In the genomic region with DNA sequence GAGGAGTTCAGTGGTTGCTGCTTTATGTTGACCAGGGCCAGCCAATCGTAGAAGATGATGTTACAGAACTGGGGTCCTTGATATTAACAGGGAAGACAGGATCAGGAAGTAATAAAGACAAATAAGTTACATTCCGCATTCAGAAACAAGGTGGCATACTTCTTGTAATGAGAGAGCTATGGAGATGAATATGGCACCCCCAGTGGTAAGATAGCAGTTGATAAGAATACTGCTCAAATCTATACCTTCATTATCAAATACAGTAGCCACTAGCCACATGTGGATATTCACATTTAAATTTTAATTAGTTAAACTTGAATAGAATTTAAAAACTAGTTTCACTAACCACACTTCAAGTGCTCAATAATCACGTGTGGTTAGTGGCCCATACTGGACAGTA, we compare ENCODE assay signal across 25 cellular contexts.
DNase-seq lines count a peak whose midpoint lies in the region; TF ChIP-seq lines count a peak whose summit lies in the region.
"Had no signal": no experiment of that assay in that cellular context is flagged by ENCODE, and none has a peak within 500 bp of the region (broad histone marks: within the 10 kb centered on the region; RNA-seq: fewer than 3 reads in every experiment).

No MANE protein-coding gene starts in this region.

- H3K9me2 ChIP-seq in OCI-LY7 (ENCODE audit: insufficient read depth, low read length) = no peaks in the 10 kb centered on the region

- no peak overlapping the region for H3K4me2 ChIP-seq in OCI-LY7 (ENCODE audit: low read length)
- H3K4me2 ChIP-seq: GM23338 had no signal

- H3K27ac ChIP-seq in OCI-LY7 (ENCODE audit: low read depth, low read length, poor library complexity, severe bottlenecking) = no peak overlapping the region
- H3K27ac ChIP-seq: ascending aorta, gastrocnemius medialis, prostate gland, SJSA1, testis, vagina had no signal

- intact Hi-C loops in OCI-LY7 (cut with micrococcal nuclease; ENCODE audit: unreplicated experiment) = no loop called here

- no peaks in the 10 kb centered on the region for H3K79me2 ChIP-seq in OCI-LY7 (ENCODE audit: insufficient read depth, low read depth, low read length)

- no peaks in the 10 kb centered on the region for H4K20me1 ChIP-seq in OCI-LY7 (ENCODE audit: insufficient read depth, low read length)

- BruUV-seq in OCI-LY7 (replicated peaks; lab: Mats Ljungman, UMichigan) = no TSS peak

- TF ChIP-seq CTCF in BE2C (IDR thresholded peaks at IDR 0.05; ENCODE audit: low read depth, low read length) (0 out of 2 replicates have a peak, but pooled peaks have one; percentile 9), OCI-LY7 (conservative IDR thresholded peaks at IDR 0.05; ENCODE audit: low read length) (peak; percentile 57), epithelial cell of proximal tubule (conservative IDR thresholded peaks at IDR 0.05; ENCODE audit: low read depth, low read length) (peak; percentile 27)

- H3K27me3 ChIP-seq in BE2C = no peaks in the 10 kb centered on the region
- H3K27me3 ChIP-seq: ascending aorta, gastrocnemius medialis, MG63, SJSA1, testis, vagina had no signal

- CTCF ChIA-PET in OCI-LY7 (lab: Charles Lee; ENCODE audit: unreplicated experiment) = no interaction called here

- H2AFZ ChIP-seq in OCI-LY7 (ENCODE audit: low read length) = no peak overlapping the region

- no peaks in the 10 kb centered on the region for H3K4me1 ChIP-seq in BE2C
- no peaks in the 10 kb centered on the region for H3K4me1 ChIP-seq in OCI-LY7 (ENCODE audit: insufficient read depth, low read length, poor library complexity, severe bottlenecking)
- H3K4me1 ChIP-seq: ascending aorta, gastrocnemius medialis, prostate gland, SJSA1, testis, vagina had no signal

- no peaks in the 10 kb centered on the region for H3K36me3 ChIP-seq in BE2C
- no peaks in the 10 kb centered on the region for H3K36me3 ChIP-seq in OCI-LY7 (ENCODE audit: insufficient read depth, low read length)
- H3K36me3 ChIP-seq: ascending aorta, gastrocnemius medialis, MG63, prostate gland, SJSA1, vagina had no signal

- POLR2A ChIA-PET in OCI-LY7 (lab: Charles Lee) = no interaction called here

- H3K4me3 ChIP-seq in BE2C (ENCODE audit: low read depth, low read length) (no peak overlapping the region), OCI-LY7 (ENCODE audit: low read depth, low read length, poor library complexity, severe bottlenecking) (no peak overlapping the region), epithelial cell of proximal tubule (ENCODE audit: low read depth, low read length) (no peak overlapping the region)
- H3K4me3 ChIP-seq: ascending aorta, gastrocnemius medialis, GM23338, MG63, prostate gland, SJSA1, testis, vagina had no signal

- no peak for DNase-seq in BE2C
- DNase-seq in HCEC 1CT = peak; percentile 7
- no peak for DNase-seq in OCI-LY7 (ENCODE audit: low spot score)
- no peak for DNase-seq in epithelial cell of proximal tubule (ENCODE audit: low read depth)
- DNase-seq in SK-N-DZ (ENCODE audit: low spot score) = no peak
- DNase-seq in stimulated activated CD4-positive, alpha-beta T cell treated with anti-CD3 and anti-CD28 coated beads, Interleukin-4, amount 100 ng/mL, for 24 hours = no peak
- DNase-seq in NCI-H2081 treated with DMSO at 0.1 percent for 48 hours (lab: John Stamatoyannopoulos, UW) = no peak
- no peak for DNase-seq in AG08396 (ENCODE audit: low spot score)
- DNase-seq: activated CD4-positive, alpha-beta T cell treated with anti-CD3 and anti-CD28 coated beads for 48 hours; activated CD8-positive, alpha-beta memory T cell treated with anti-CD3 and anti-CD28 coated beads, Interleukin-2, amount 10 ng/mL, durations not matched to agents 7 days and 5 days; CD8-positive, alpha-beta memory T cell; gastrocnemius medialis; hypothalamus; left ventricle myocardium superior; MG63; NCI-H187; NCI-H774; nephron progenitor cell; T-helper 17 cell; testis had no signal

- H3K9me3 ChIP-seq in BE2C (no peaks in the 10 kb centered on the region), OCI-LY7 (ENCODE audit: low read length) (no peaks in the 10 kb centered on the region)
- H3K9me3 ChIP-seq: gastrocnemius medialis, prostate gland, SJSA1, testis, vagina had no signal
